In the genomic region with DNA sequence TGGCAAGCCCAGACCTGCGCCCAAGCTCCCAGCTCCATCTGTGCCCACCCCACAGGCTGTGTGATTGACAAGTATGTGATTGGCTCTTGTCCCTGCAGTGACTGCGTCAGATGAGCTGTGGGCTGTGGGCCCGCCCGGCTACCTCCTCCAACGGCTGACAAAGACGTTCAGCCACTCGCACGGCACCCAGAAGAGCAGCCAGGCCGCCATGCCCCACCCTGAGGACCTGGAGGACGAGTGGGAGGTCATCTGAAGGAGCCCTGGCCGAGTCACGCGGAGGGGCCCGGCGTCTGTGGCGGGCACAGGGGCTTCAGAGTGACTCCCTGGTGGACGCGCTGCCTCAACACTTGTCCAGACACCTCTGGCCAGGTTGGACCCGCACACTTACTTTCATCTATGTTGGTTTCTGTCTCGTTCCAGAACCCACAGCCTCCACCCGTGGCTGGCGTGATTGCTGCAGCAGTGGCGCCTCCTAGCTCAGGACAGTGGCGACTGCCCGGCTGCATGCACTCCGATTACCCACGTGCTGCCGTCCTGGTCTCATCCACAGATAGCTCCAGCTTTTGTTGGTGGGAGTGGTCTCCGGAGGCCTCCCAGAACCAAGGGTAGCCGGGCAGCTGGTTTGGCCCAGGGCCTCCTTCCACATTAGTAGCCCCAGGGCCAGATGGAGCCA, we compare ENCODE assay signal across 12 cellular contexts. TPM values are rescaled to one million over a fixed set of nuclear protein-coding genes. Genes with fewer than 3 reads are reported as not detected.
DNase-seq lines count a peak whose midpoint lies in the region; ATAC-seq and TF ChIP-seq lines count a peak whose summit lies in the region.
"Had no signal": no experiment of that assay in that cellular context is flagged by ENCODE, and none has a peak within 500 bp of the region (broad histone marks: within the 10 kb centered on the region; RNA-seq: fewer than 3 reads in every experiment).

No MANE protein-coding gene starts in this region.

- H3K4me1 ChIP-seq in colonic mucosa (no peaks in the 10 kb centered on the region), osteoblast (ENCODE audit: insufficient read depth, low read length) (peaks cover 8% of the 10 kb centered on the region)

- H3K9ac ChIP-seq in colonic mucosa (ENCODE audit: low read depth in 2 of 2, low read length in 2 of 2): no peak overlapping the region

- DNase-seq in NCI-H1694 treated with DMSO at 0.1 percent for 48 hours (lab: John Stamatoyannopoulos, UW) (peak; percentile 95), colonic mucosa (no peak), osteoblast (ENCODE audit: insufficient read length, low spot score, missing footprints) (peak; percentile 80), GM13976 (ENCODE audit: low spot score) (no peak)
- DNase-seq: aorta, lower lobe of right lung, T-helper 9 cell had no signal

- no peak overlapping the region for H2AFZ ChIP-seq in osteoblast (ENCODE audit: low read length)

- H3K4me3 ChIP-seq in colonic mucosa: no peak overlapping the region
- H3K4me3 ChIP-seq in osteoblast (ENCODE audit: insufficient read depth, low read length): no peak overlapping the region
- H3K4me3 ChIP-seq: lower lobe of right lung, tibial nerve had no signal

- TF ChIP-seq CTCF in GM12872 (IDR thresholded peaks at IDR 0.05; ENCODE audit: insufficient read depth, low read depth, low read length) (0 out of 3 replicates have a peak, but pooled peaks have one; percentile 17), colonic mucosa (IDR thresholded peaks at IDR 0.05) (peak; percentile 26), osteoblast (IDR thresholded peaks at IDR 0.05; ENCODE audit: extremely low read depth, low read depth, low read length) (no peak), GM13976 (IDR thresholded peaks at IDR 0.05; ENCODE audit: borderline replicate concordance, control extremely low read depth, extremely low read depth, insufficient read depth, missing control alignments) (no peak)

- H3K27ac ChIP-seq in colonic mucosa (no peak overlapping the region), osteoblast (ENCODE audit: low read depth, low read length) (no peak overlapping the region)
- H3K27ac ChIP-seq: lower lobe of right lung, tibial nerve had no signal

- ATAC-seq in HG03139 (IDR thresholded peaks at IDR 0.05; ENCODE audit: unreplicated experiment) (no peak), GM21381 (IDR thresholded peaks at IDR 0.05; ENCODE audit: unreplicated experiment) (no peak), HG03196 (IDR thresholded peaks at IDR 0.05; ENCODE audit: unreplicated experiment) (no peak)
- ATAC-seq: lower lobe of right lung had no signal

- H3K9me3 ChIP-seq in colonic mucosa: no peaks in the 10 kb centered on the region
- no peaks in the 10 kb centered on the region for H3K9me3 ChIP-seq in osteoblast (ENCODE audit: low read depth, low read length)
- H3K9me3 ChIP-seq: lower lobe of right lung, tibial nerve had no signal

- H3K27me3 ChIP-seq in colonic mucosa: no peaks in the 10 kb centered on the region
- H3K27me3 ChIP-seq in osteoblast (ENCODE audit: insufficient read depth, low read length): no peaks in the 10 kb centered on the region
- H3K27me3 ChIP-seq: tibial nerve had no signal

- H3K79me2 ChIP-seq in osteoblast (ENCODE audit: insufficient read depth, low read length): no peaks in the 10 kb centered on the region

- H3K36me3 ChIP-seq in colonic mucosa (no peaks in the 10 kb centered on the region), osteoblast (ENCODE audit: insufficient read depth, low read length) (peaks cover 16% of the 10 kb centered on the region)

- no peaks in the 10 kb centered on the region for H4K20me1 ChIP-seq in osteoblast (ENCODE audit: insufficient read depth, low read length)

- in situ Hi-C loops in GM13976 (cut with MboI; ENCODE audit: low sequenced_read_pairs, unreplicated experiment): no loop called here

- no peak overlapping the region for H3K4me2 ChIP-seq in osteoblast (ENCODE audit: insufficient read depth, low read length)

- intact Hi-C loops in colonic mucosa (cut with DNase I): no loop called here

RNA-seq across cellular contexts. Expression of a gene that starts 11.4 kb away (rescaled TPM):
- total RNA-seq in colonic mucosa: 100 to 1,000 TPM; 107 to 115 TPM
- 13.6 and 15.6 TPM in 2 replicates for total RNA-seq in osteoblast

Comparison
In these comparisons a context has a peak if more than half of its experiments do, and no peak if none do; other contexts are left out.
1. CTCF ChIP-seq: peak in GM12872 (single experiment) and colonic mucosa (single experiment); none in osteoblast (single experiment) and GM13976 (single experiment).
2. DNase-seq: peak in NCI-H1694 treated with DMSO at 0.1 percent for 48 hours (single experiment) and osteoblast (single experiment); none in colonic mucosa (single experiment) and GM13976 (single experiment).